14 cellular contexts compared by ENCODE assay signal in genomic region chr3:32347286-32348125, GRCh38. TPM values are rescaled to one million over a fixed set of nuclear protein-coding genes. Genes with fewer than 3 reads are reported as not detected.
DNase-seq lines count a peak whose midpoint lies in the region; ATAC-seq, FAIRE-seq and TF ChIP-seq lines count a peak whose summit lies in the region.
"Had no signal": no experiment of that assay in that cellular context is flagged by ENCODE, and none has a peak within 500 bp of the region (broad histone marks: within the 10 kb centered on the region; RNA-seq: fewer than 3 reads in every experiment).

No MANE protein-coding gene starts in this region.

- peak; percentile 52 for FAIRE-seq in H1 (lab: Jason Lieb, UNC)
- FAIRE-seq: urothelium cell line had no signal

- no peak overlapping the region for H2BK120ac ChIP-seq in H1 (replicated peaks; ENCODE audit: low read depth, low read length)

- POLR2A ChIA-PET in H1 (lab: Charles Lee; ENCODE audit: partially characterized antibody) = no interaction called here

- H3K18ac ChIP-seq in H1 (ENCODE audit: extremely low read depth, low read length) = no peak overlapping the region

- no peak for TF ChIP-seq CTCF in H1 (IDR thresholded peaks at IDR 0.05; ENCODE audit: control extremely low read depth in 1 of 3, insufficient read depth in 1 of 3, low read depth in 1 of 3, low read length in 3 of 3)
- no peak for TF ChIP-seq CTCF in smooth muscle cell (IDR thresholded peaks at IDR 0.05; ENCODE audit: borderline replicate concordance, insufficient read depth, poor library complexity, severe bottlenecking)

- H2BK12ac ChIP-seq in H1 (ENCODE audit: low read depth, low read length) = no peak overlapping the region

- H3K4ac ChIP-seq in H1 (replicated peaks; ENCODE audit: insufficient read length, low read depth, low read length) = no peak overlapping the region

- CTCF ChIA-PET in H1 (lab: Charles Lee; ENCODE audit: partially characterized antibody) = interaction anchor here (1.0 to 3.2 kb wide), 11 partner anchors 9 to 169 kb away, joined by 3 to 14 read pairs (median 4); no protein-coding TSS in a partner anchor

- H3K36me3 ChIP-seq in HUES64 (ENCODE audit: insufficient read depth, low read length) (no peaks in the 10 kb centered on the region), H1 (ENCODE audit: control insufficient read depth in 2 of 4, insufficient read depth in 4 of 4, low read length in 3 of 4) (no peaks in the 10 kb centered on the region), smooth muscle cell (ENCODE audit: low read depth) (no peaks in the 10 kb centered on the region)
- H3K36me3 ChIP-seq: ovary had no signal

- H3K27ac ChIP-seq in HUES64 (ENCODE audit: low read depth, low read length) (peak overlapping the region; percentile 47; the same call in 1 of the 2 replicates), H1 (ENCODE audit: low read depth, low read length) (no peak overlapping the region), smooth muscle cell (ENCODE audit: low read depth) (no peak overlapping the region)
- H3K27ac ChIP-seq: epithelial cell of prostate, ovary had no signal

- no peaks in the 10 kb centered on the region for H3K23me2 ChIP-seq in H1 (ENCODE audit: low read depth, low read length)

- no peak for TF ChIP-seq POLR2A in H1 (IDR thresholded peaks at IDR 0.05; ENCODE audit: control extremely low read depth in 1 of 2, low read depth in 2 of 2, low read length in 2 of 2)

- H2AK5ac ChIP-seq in H1 (ENCODE audit: low read depth, low read length) = no peak overlapping the region

- H4K91ac ChIP-seq in H1 (replicated peaks; ENCODE audit: insufficient read length, low read length) = no peak overlapping the region

- H4K20me1 ChIP-seq in H1 (replicated peaks in 1 of 2; ENCODE audit: control insufficient read depth in 1 of 2, insufficient read depth in 2 of 2, low read length in 2 of 2) = no peaks in the 10 kb centered on the region
- no peaks in the 10 kb centered on the region for H4K20me1 ChIP-seq in smooth muscle cell (ENCODE audit: low read depth)

- H3K79me2 ChIP-seq in H1 (ENCODE audit: control insufficient read depth in 1 of 2, insufficient read depth in 2 of 2, low read length in 2 of 2) (no peaks in the 10 kb centered on the region), smooth muscle cell (ENCODE audit: low read depth) (no peaks in the 10 kb centered on the region)

- no peak overlapping the region for H3K56ac ChIP-seq in H1 (replicated peaks; ENCODE audit: insufficient read length, low read depth, low read length)

- H3K14ac ChIP-seq in H1 (ENCODE audit: insufficient read length) = no peak overlapping the region

- peak overlapping the region; percentile 11 to 37; a peak in 3 of 4 replicates for H3K4me2 ChIP-seq in H1 (ENCODE audit: insufficient read depth in 1 of 2, low read depth in 2 of 2, low read length in 2 of 2)
- peak overlapping the region; percentile 43 for H3K4me2 ChIP-seq in smooth muscle cell

- H3F3A ChIP-seq in smooth muscle cell (ENCODE audit: low read depth) = peaks cover 7% of the 10 kb centered on the region

- no peak for TF ChIP-seq RAD21 in H1 (IDR thresholded peaks at IDR 0.05 in 1 of 2, conservative IDR thresholded peaks at IDR 0.05 in 1 of 2; ENCODE audit: low read depth in 2 of 2, low read length in 2 of 2)

- H4K8ac ChIP-seq in H1 (ENCODE audit: extremely low read depth, insufficient read depth, low read length) = no peak overlapping the region; the same call in 1 of the 2 replicates

- no peak overlapping the region for H2BK20ac ChIP-seq in H1 (ENCODE audit: low read length)

- H3K4me1 ChIP-seq in HUES64 (ENCODE audit: insufficient read depth, low read length) = peaks cover 21% of the 10 kb centered on the region
- H3K4me1 ChIP-seq in H1 (replicated peaks in 1 of 4; ENCODE audit: control insufficient read depth in 3 of 4, insufficient read depth in 4 of 4, low read length in 3 of 4) = peaks cover 3 to 13% (median 12%) of the 10 kb centered on the region in 4 experiments; a peak in 5 of 7 replicates
- H3K4me1 ChIP-seq in smooth muscle cell (ENCODE audit: low read depth) = peaks cover 7% of the 10 kb centered on the region

- H2BK15ac ChIP-seq in H1 (ENCODE audit: low read length) = no peak overlapping the region

- no peaks in the 10 kb centered on the region for H3K79me1 ChIP-seq in H1 (ENCODE audit: low read depth, low read length)

- H3K9ac ChIP-seq in HUES64 (ENCODE audit: low read depth, low read length) (no peak overlapping the region), H1 (replicated peaks in 1 of 4; ENCODE audit: extremely low read depth in 1 of 4, low read depth in 3 of 4, low read length in 3 of 4) (no peak overlapping the region), smooth muscle cell (ENCODE audit: low read depth) (no peak overlapping the region)

- WGBS in HUES64 = 72% methylated on average over 12 of the region's 12 CpGs
- WGBS in H1 (ENCODE audit: extremely low coverage in 1 of 2, insufficient coverage in 1 of 2, insufficient read length in 1 of 2, insufficient replicate concordance in 2 of 2, low coverage in 1 of 2, low lambda C conversion rate in 2 of 2, missing lambda C conversion rate in 1 of 2), 2 experiments = 70% methylated on average over 12 of the region's 12 CpGs; no CpG with 5 or more reads in 1 of the 2 experiments
- 49% methylated on average over 11 of the region's 12 CpGs for WGBS in smooth muscle cell (ENCODE audit: low lambda C conversion rate)

- H2BK5ac ChIP-seq in H1 (ENCODE audit: low read depth, low read length) = no peak overlapping the region

- TF ChIP-seq EP300 in H1 (IDR thresholded peaks at IDR 0.05; ENCODE audit: borderline replicate concordance in 1 of 2, low read depth in 2 of 2, low read length in 2 of 2) = no peak

- H3K27me3 ChIP-seq in HUES64 (ENCODE audit: insufficient read depth, low read length) (no peaks in the 10 kb centered on the region), H1 (replicated peaks in 1 of 4; ENCODE audit: control insufficient read depth in 3 of 4, extremely low read depth in 1 of 4, insufficient read depth in 3 of 4, low read length in 3 of 4) (no peaks in the 10 kb centered on the region), smooth muscle cell (ENCODE audit: low read depth) (no peaks in the 10 kb centered on the region)
- H3K27me3 ChIP-seq: ovary had no signal

- H2AFZ ChIP-seq in H1 (ENCODE audit: low read length) (no peak overlapping the region), smooth muscle cell (ENCODE audit: low read depth) (peak overlapping the region; percentile 59)

- H4K5ac ChIP-seq in H1 (ENCODE audit: insufficient read length, low read depth, low read length) = no peak overlapping the region

- no peak for ATAC-seq in GM19395 (IDR thresholded peaks at IDR 0.05; ENCODE audit: unreplicated experiment)
- ATAC-seq: SK-N-SH treated with all-trans-retinoic acid at 6 μM for 48 hours had no signal

- DNase-seq in H1 (ENCODE audit: low read depth in 1 of 2, low spot score in 2 of 2) = no peak
- DNase-seq in kidney tubule cell (ENCODE audit: low spot score) = peak; percentile 76
- no peak for DNase-seq in smooth muscle cell (lab: John Stamatoyannopoulos, UW; ENCODE audit: unreplicated experiment)
- no peak for DNase-seq in GF-D8 (lab: John Stamatoyannopoulos, UW)
- DNase-seq in stimulated activated CD4-positive, alpha-beta T cell treated with anti-CD3 and anti-CD28 coated beads, Interleukin-12 subunit alpha, Interleukin-12 subunit beta, amount 100 ng/mL, for 4 hours = no peak
- no peak for DNase-seq in GOT3 (lab: John Stamatoyannopoulos, UW)
- DNase-seq: activated CD8-positive, alpha-beta memory T cell treated with anti-CD3 and anti-CD28 coated beads, Interleukin-2, amount 50 U/mL, for 4 hours; EL; ovary had no signal

- H3K4me3 ChIP-seq in HUES64 (ENCODE audit: low read length) (no peak overlapping the region), H1 (ENCODE audit: extremely low read depth in 1 of 4, insufficient read depth in 2 of 4, low read depth in 3 of 4, low read length in 4 of 4) (peak overlapping the region in 1 of 4 experiments; percentile 10; a peak in 1 of 8 replicates), smooth muscle cell (no peak overlapping the region)
- H3K4me3 ChIP-seq: ovary had no signal

- no peak overlapping the region for H3K23ac ChIP-seq in H1 (ENCODE audit: insufficient read length)

- no peaks in the 10 kb centered on the region for H3K9me3 ChIP-seq in HUES64 (ENCODE audit: insufficient read depth, low read depth, low read length)
- no peaks in the 10 kb centered on the region for H3K9me3 ChIP-seq in H1 (ENCODE audit: insufficient read depth in 2 of 2, low read depth in 1 of 2, low read length in 1 of 2)
- no peaks in the 10 kb centered on the region for H3K9me3 ChIP-seq in smooth muscle cell (replicated peaks; ENCODE audit: low read depth)
- H3K9me3 ChIP-seq: ovary had no signal

TF ChIP-seq in H1, 55 proteins besides CTCF, POLR2A, EP300 and RAD21 (continues in another document):
- no peak for TF ChIP-seq SIRT6 (IDR thresholded peaks at IDR 0.05; ENCODE audit: low read length)
- TF ChIP-seq BCL11A (IDR thresholded peaks at IDR 0.05; ENCODE audit: low read depth in 2 of 2, low read length in 2 of 2) = no peak
- no peak for TF ChIP-seq KDM1A (IDR thresholded peaks at IDR 0.05; ENCODE audit: borderline replicate concordance, low read length)
- no peak for TF ChIP-seq TAF7 (optimal IDR thresholded peaks at IDR 0.05; ENCODE audit: borderline replicate concordance, low read depth, low read length)
- no peak for TF ChIP-seq KDM5A (IDR thresholded peaks at IDR 0.05; ENCODE audit: low read length)
- no peak for TF ChIP-seq CBX8 (IDR thresholded peaks at IDR 0.05; ENCODE audit: borderline replicate concordance, low read depth, low read length)
- TF ChIP-seq HDAC2 (IDR thresholded peaks at IDR 0.05; ENCODE audit: borderline replicate concordance in 1 of 2, low read depth in 2 of 2, low read length in 2 of 2) = no peak
- no peak for TF ChIP-seq JUN (IDR thresholded peaks at IDR 0.05; ENCODE audit: low read depth, low read length)
- TF ChIP-seq SP4 (IDR thresholded peaks at IDR 0.05; ENCODE audit: low read length) = no peak
- no peak for TF ChIP-seq CBX5 (IDR thresholded peaks at IDR 0.05; ENCODE audit: low read depth, low read length)

RNA-seq across cellular contexts. Expression of gene CMTM7, which starts 44.1 kb away (rescaled TPM):
- 28.0 TPM for polyA plus RNA-seq in HUES64 (2013, experiment 1 of 2)
- 38.2 TPM for polyA plus RNA-seq in HUES64 (2013, experiment 2 of 2)
- total RNA-seq in H1 (2021; fragmentation: NEBNext Ultra II Directional; extraction: Animal tissue kit (Norgen Biotek cat#: 25700)) = 30.6 and 33.3 TPM in 2 replicates
- polyA plus RNA-seq in H1 (2011; rRNA removed) (65.8 and 74.0 TPM in 2 replicates), smooth muscle cell (43.1 and 70.6 TPM in 2 replicates)
- 37.3 TPM for polyA plus RNA-seq in H1 (2011; cell fraction: cytosol; rRNA removed)
- 48.0 TPM for polyA plus RNA-seq in H1 (2011; cell fraction: nucleus; rRNA removed)
- polyA plus RNA-seq in H1 (2012, experiment 1 of 2) = 30.6 to 37.6 TPM (median 31.3 TPM) in 4 replicates
- polyA plus RNA-seq in H1 (2012, experiment 2 of 2) = 33.4 TPM
- polyA plus RNA-seq in H1 (2013, experiment 1 of 2) = 35.5 TPM
- 39.5 TPM for polyA plus RNA-seq in H1 (2013, experiment 2 of 2)
- 20.8 and 24.3 TPM in 2 replicates for polyA minus RNA-seq in H1 (2011; rRNA and poly(A)+ RNA removed)
- 16.1 TPM for polyA minus RNA-seq in H1 (2011; cell fraction: cytosol; rRNA and poly(A)+ RNA removed)
- 24.2 TPM for polyA minus RNA-seq in H1 (2011; cell fraction: nucleus; rRNA and poly(A)+ RNA removed)
- 7.2 and 23.4 TPM in 2 replicates for total RNA-seq in smooth muscle cell
